1 cellular context compared by ENCODE assay signal in genomic region chr19:4642625-4643024, GRCh38.
TF ChIP-seq lines count a peak whose summit lies in the region.

No MANE protein-coding gene starts in this region.

TF ChIP-seq in GM12878, 131 proteins besides CTCF, POLR2A, EP300 and RAD21:
- TF ChIP-seq SMAD5 (IDR thresholded peaks at IDR 0.05; ENCODE audit: low read depth) (no peak), RAD51 (IDR thresholded peaks at IDR 0.05) (no peak), FOS (IDR thresholded peaks at IDR 0.05; ENCODE audit: borderline replicate concordance, extremely low read depth, insufficient read length) (no peak), PKNOX1 (IDR thresholded peaks at IDR 0.05) (no peak), NRF1 (conservative IDR thresholded peaks at IDR 0.05; ENCODE audit: low read depth, low read length) (no peak), NR2C1 (IDR thresholded peaks at IDR 0.05) (no peak)
